ENCODE assay signal across 8 cellular contexts in genomic region chr5:95730011-95730700, GRCh38. TPM values are rescaled to one million over a fixed set of nuclear protein-coding genes. Genes with fewer than 3 reads are reported as not detected.
DNase-seq lines count a peak whose midpoint lies in the region; ATAC-seq and TF ChIP-seq lines count a peak whose summit lies in the region.

No MANE protein-coding gene starts in this region.

- H3K9ac ChIP-seq in adipocyte (ENCODE audit: low read length), result peak overlapping the region; percentile 99

- H3K36me3 Mint-ChIP-seq in activated naive CD4-positive, alpha-beta T cell treated with anti-CD3 and anti-CD28 coated beads for 36 hours (ENCODE audit: low read depth), result no peaks in the 10 kb centered on the region

- H3K4me3 Mint-ChIP-seq in activated naive CD4-positive, alpha-beta T cell treated with anti-CD3 and anti-CD28 coated beads for 36 hours, result peak overlapping the region; percentile 52

- in situ Hi-C loops in transverse colon (cut with MboI; ENCODE audit: low pct_ligation_motif_present in 1 of 4, low pct_unique_long_range_greater_than_20kb in 1 of 4, low sequenced_read_pairs in 3 of 4), result no loop called here

- DNase-seq in activated naive CD4-positive, alpha-beta T cell treated with anti-CD3 and anti-CD28 coated beads for 36 hours, result no peak
- DNase-seq in activated naive CD4-positive, alpha-beta T cell treated with Interleukin-2 at 50 U/mL for 16 hours, result no peak
- DNase-seq in adipocyte (ENCODE audit: low read depth) (no peak), left lung (no peak), transverse colon (no peak), amniotic stem cell (lab: John Stamatoyannopoulos, UW) (no peak)
- no peak for DNase-seq in activated naive CD4-positive, alpha-beta T cell (lab: John Stamatoyannopoulos, UW)

- peaks cover 38% of the 10 kb centered on the region for H3K4me1 Mint-ChIP-seq in activated naive CD4-positive, alpha-beta T cell treated with anti-CD3 and anti-CD28 coated beads for 36 hours (ENCODE audit: low read depth)

- peaks cover 35% of the 10 kb centered on the region for H3K27me3 Mint-ChIP-seq in activated naive CD4-positive, alpha-beta T cell treated with anti-CD3 and anti-CD28 coated beads for 36 hours (ENCODE audit: low read depth)

- H3K9me3 Mint-ChIP-seq in activated naive CD4-positive, alpha-beta T cell treated with anti-CD3 and anti-CD28 coated beads for 36 hours, result no peaks in the 10 kb centered on the region

- TF ChIP-seq EP300 in transverse colon (IDR thresholded peaks at IDR 0.05; ENCODE audit: low read depth), result no peak

- ATAC-seq in left lung (no peak), GM21786 (IDR thresholded peaks at IDR 0.05; ENCODE audit: unreplicated experiment) (no peak)

- no peaks in the 10 kb centered on the region for H3K9me3 ChIP-seq in adipocyte (ENCODE audit: control insufficient read depth, low read length)
- H3K9me3 ChIP-seq in left lung, result no peaks in the 10 kb centered on the region
- H3K9me3 ChIP-seq in transverse colon, result no peaks in the 10 kb centered on the region

- no peaks in the 10 kb centered on the region for H3K36me3 ChIP-seq in adipocyte (ENCODE audit: control insufficient read depth, insufficient read depth, low read length, severe bottlenecking)
- no peaks in the 10 kb centered on the region for H3K36me3 ChIP-seq in left lung
- no peaks in the 10 kb centered on the region for H3K36me3 ChIP-seq in transverse colon

- CTCF ChIA-PET in activated naive CD4-positive, alpha-beta T cell treated with anti-CD3 and anti-CD28 coated beads for 36 hours (lab: Charles Lee), result interaction anchor here (0.6 to 1.0 kb wide), 4 partner anchors 43 to 95 kb away, joined by 3 to 4 read pairs (median 3); partner anchors contain the start of gene RFESD

- WGBS in transverse colon (ENCODE audit: low coverage in 1 of 2), 2 donors, result 19 to 20% methylated on average over 11 of the region's 11 CpGs

- H3K27ac ChIP-seq in left lung (peak overlapping the region; percentile 77 to 96), transverse colon (peak overlapping the region; percentile 93 to 95 (median 94))

- TF ChIP-seq POLR2A in transverse colon (IDR thresholded peaks at IDR 0.05), result no peak

- intact Hi-C loops in activated naive CD4-positive, alpha-beta T cell treated with anti-CD3 and anti-CD28 coated beads for 36 hours (cut with micrococcal nuclease), result loop anchor here (5.0 kb wide), 1 partner anchor 232 kb away; the partner anchor contains the start of gene ELL2
- intact Hi-C loops in left lung (cut with DNase I), result no loop called here
- intact Hi-C loops in transverse colon (cut with DNase I; ENCODE audit: low total_unique reads), result loop anchor here (10.0 kb wide), 1 partner anchor 65 kb away; no protein-coding TSS in a partner anchor

- peak overlapping the region; percentile 99 for H3K4me3 ChIP-seq in adipocyte (ENCODE audit: low read length)
- H3K4me3 ChIP-seq in left lung, result peak overlapping the region; percentile 61 to 67
- H3K4me3 ChIP-seq in transverse colon, result peak overlapping the region in 3 of 4 donors; percentile 79 to 95 (median 86)

- no peaks in the 10 kb centered on the region for H3K27me3 ChIP-seq in adipocyte (replicated peaks; ENCODE audit: control insufficient read depth, insufficient read depth, low read length)
- H3K27me3 ChIP-seq in left lung, result peaks cover 0 to 18% of the 10 kb centered on the region in 2 donors
- no peaks in the 10 kb centered on the region for H3K27me3 ChIP-seq in transverse colon

- no peak overlapping the region for H3K27ac Mint-ChIP-seq in activated naive CD4-positive, alpha-beta T cell treated with anti-CD3 and anti-CD28 coated beads for 36 hours

- peaks cover 67% of the 10 kb centered on the region for H3K4me1 ChIP-seq in adipocyte (ENCODE audit: control insufficient read depth, insufficient read depth, low read length)
- peaks cover 23 to 43% of the 10 kb centered on the region in 2 donors for H3K4me1 ChIP-seq in left lung
- peaks cover 4 to 81% (median 37%) of the 10 kb centered on the region in 4 donors for H3K4me1 ChIP-seq in transverse colon

- TF ChIP-seq CTCF in left lung (IDR thresholded peaks at IDR 0.05), result no peak
- no peak for TF ChIP-seq CTCF in transverse colon (IDR thresholded peaks at IDR 0.05)

RNA-seq across cellular contexts. Expression of gene RHOBTB3, which starts 1.0 kb away (rescaled TPM):
- total RNA-seq in activated naive CD4-positive, alpha-beta T cell treated with anti-CD3 and anti-CD28 coated beads for 36 hours, result 1 to 10 TPM; 1.5 to 2.4 TPM
- total RNA-seq in left lung (10 to 100 TPM; 26.5 to 93.0 TPM), transverse colon (100 to 1,000 TPM in 1 of 4 donors, 10 to 100 TPM in 3; 53.0 to 143 (median 84.2) TPM)

RNA-seq across cellular contexts. Expression of gene SPATA9, which starts 47.4 kb away (rescaled TPM):
- total RNA-seq in activated naive CD4-positive, alpha-beta T cell treated with anti-CD3 and anti-CD28 coated beads for 36 hours, result not detected
- under 1 TPM; 0.31 to 0.52 TPM for total RNA-seq in left lung
- total RNA-seq in transverse colon, result 1 to 10 TPM in 1 of 4 donors, under 1 TPM in 1, not detected in 2; 0.82 to 1.5 TPM

Comparison
In these comparisons a context has a peak if more than half of its experiments do, and no peak if none do; other contexts are left out.
1. RNA of gene RHOBTB3, which starts 1.0 kb away (total RNA-seq): 26.5 to 93.0 TPM in left lung and 53.0 to 143 TPM in transverse colon; 1.5 to 2.4 TPM in activated naive CD4-positive, alpha-beta T cell treated with anti-CD3 and anti-CD28 coated beads for 36 hours; every median in the first group is over 4 times any median in the second.
2. intact Hi-C loops: an anchor here in activated naive CD4-positive, alpha-beta T cell treated with anti-CD3 and anti-CD28 coated beads for 36 hours (5.0 kb wide) and transverse colon (10.0 kb wide); none called in left lung.
3. Peak in every context shown above with its lines, with median percentiles within 50 percentile points of each other: H3K4me3 ChIP-seq.